19 cellular contexts compared by ENCODE assay signal in the genomic region with DNA sequence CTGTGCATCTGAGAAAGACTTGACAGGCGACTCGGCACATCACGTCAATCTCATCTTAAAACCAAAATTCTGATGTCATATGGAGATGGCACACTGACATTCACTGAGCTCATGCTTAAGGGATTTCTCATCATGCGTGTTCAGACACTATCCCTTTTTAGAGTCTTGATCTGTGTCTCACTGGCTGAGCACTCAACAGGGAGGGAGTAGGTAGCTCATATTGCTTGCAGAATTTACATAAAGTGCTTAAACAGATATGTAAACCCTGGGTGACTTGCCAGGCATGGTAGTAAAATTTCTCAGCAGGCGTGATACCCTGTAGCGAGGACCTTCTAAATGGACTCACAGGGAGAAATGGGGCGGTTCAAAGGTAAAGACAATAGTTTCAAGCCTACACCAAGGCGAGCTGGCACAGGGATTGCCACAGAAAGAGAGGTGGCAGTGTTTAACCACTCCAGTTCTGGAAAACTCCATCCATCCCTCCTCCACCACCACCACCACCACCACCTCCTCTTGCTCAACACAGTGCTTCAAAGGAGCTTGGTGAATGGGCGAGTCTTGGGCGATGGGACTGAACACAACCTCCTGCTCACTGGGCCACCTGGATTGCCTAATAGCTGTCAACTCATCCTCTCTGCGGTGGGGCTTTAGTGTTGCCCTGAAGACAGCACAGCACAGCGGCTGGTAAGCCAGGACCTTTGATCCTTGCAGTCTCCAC.
A peak's percentile ranks its signal among the peaks of the same experiment; 100 is the strongest.
DNase-seq lines count a peak whose midpoint lies in the region; ATAC-seq, FAIRE-seq and TF ChIP-seq lines count a peak whose summit lies in the region.
"Had no signal": no experiment of that assay in that cellular context is flagged by ENCODE, and none has a peak within 500 bp of the region (broad histone marks: within the 10 kb centered on the region; RNA-seq: fewer than 3 reads in every experiment).

No MANE protein-coding gene starts in this region.

- H3K27ac ChIP-seq in HCT116 (ENCODE audit: low read depth, low read length), result no peak overlapping the region
- no peak overlapping the region for H3K27ac ChIP-seq in H1 (ENCODE audit: low read depth, low read length)
- H3K27ac ChIP-seq: pancreas, Peyer's patch had no signal

- POLR2A ChIA-PET in HCT116 (lab: Charles Lee), result no interaction called here
- POLR2A ChIA-PET in H1 (lab: Charles Lee; ENCODE audit: partially characterized antibody), result no interaction called here

- BruUV-seq in HCT116 (replicated peaks; lab: Mats Ljungman, UMichigan), result no TSS peak

- H3K79me2 ChIP-seq in HCT116 (ENCODE audit: insufficient read depth, low read length) (no peaks in the 10 kb centered on the region), H1 (ENCODE audit: control insufficient read depth in 1 of 2, insufficient read depth in 2 of 2, low read length in 2 of 2) (no peaks in the 10 kb centered on the region)

- H3K4me2 ChIP-seq in HCT116 (ENCODE audit: low read length) (no peak overlapping the region), H1 (ENCODE audit: insufficient read depth in 1 of 2, low read depth in 2 of 2, low read length in 2 of 2) (no peak overlapping the region)

- H4K20me1 ChIP-seq in HCT116 (ENCODE audit: insufficient read depth) (no peaks in the 10 kb centered on the region), H1 (replicated peaks in 1 of 2; ENCODE audit: control insufficient read depth in 1 of 2, insufficient read depth in 2 of 2, low read length in 2 of 2) (no peaks in the 10 kb centered on the region)

- H2BK12ac ChIP-seq in H1 (ENCODE audit: low read depth, low read length), result no peak overlapping the region

- no peak overlapping the region for H4K8ac ChIP-seq in H1 (ENCODE audit: extremely low read depth, insufficient read depth, low read length)

- peak; percentile 51 to 55 for DNase-seq in AML-193 (lab: John Stamatoyannopoulos, UW)
- no peak for DNase-seq in HCT116 (ENCODE audit: low read depth, low spot score)
- peak; percentile 88 to 89 for DNase-seq in NCI-H526 (lab: John Stamatoyannopoulos, UW)
- no peak for DNase-seq in H1 (ENCODE audit: low read depth in 1 of 2, low spot score in 2 of 2)
- DNase-seq in dedifferentiated amniotic fluid mesenchymal stem cell (ENCODE audit: extremely low spot score), result no peak
- DNase-seq in NCI-H2029 treated with DMSO at 0.1 percent for 48 hours (lab: John Stamatoyannopoulos, UW), result no peak
- DNase-seq: activated B cell treated with CpG ODN at 0.5 μM for 24 hours; DMS153; foreskin fibroblast; left ventricle myocardium superior; NCI-H1105; NCI-H446; pancreas; Peyer's patch; stimulated activated CD4-positive, alpha-beta T cell treated with anti-CD3 and anti-CD28 coated beads, Interleukin-4, amount 100 ng/mL, for 4 hours; T-helper 1 cell had no signal

- no peaks in the 10 kb centered on the region for H3K9me3 ChIP-seq in HCT116 (ENCODE audit: control insufficient read depth in 1 of 2, insufficient read depth in 1 of 2, low read depth in 1 of 2, low read length in 2 of 2)
- no peaks in the 10 kb centered on the region for H3K9me3 ChIP-seq in H1 (ENCODE audit: insufficient read depth in 2 of 2, low read depth in 1 of 2, low read length in 1 of 2)
- H3K9me3 ChIP-seq: pancreas, Peyer's patch had no signal

- H2BK120ac ChIP-seq in H1 (replicated peaks; ENCODE audit: low read depth, low read length), result no peak overlapping the region

- no peak for TF ChIP-seq POLR2A in HCT116 (IDR thresholded peaks at IDR 0.05; ENCODE audit: borderline replicate concordance, extremely low read depth, insufficient read depth, insufficient read length)
- no peak for TF ChIP-seq POLR2A in H1 (IDR thresholded peaks at IDR 0.05; ENCODE audit: control extremely low read depth in 1 of 2, low read depth in 2 of 2, low read length in 2 of 2)

- H3K56ac ChIP-seq in H1 (replicated peaks; ENCODE audit: insufficient read length, low read depth, low read length), result no peak overlapping the region

- no peak overlapping the region for H2BK15ac ChIP-seq in H1 (ENCODE audit: low read length)

- no peaks in the 10 kb centered on the region for H3K79me1 ChIP-seq in H1 (ENCODE audit: low read depth, low read length)

- no peak overlapping the region for H4K91ac ChIP-seq in H1 (replicated peaks; ENCODE audit: insufficient read length, low read length)

- no peak for TF ChIP-seq EP300 in H1 (IDR thresholded peaks at IDR 0.05; ENCODE audit: borderline replicate concordance in 1 of 2, low read depth in 2 of 2, low read length in 2 of 2)

- ATAC-seq in HCT116 (no peak), HG03280 (IDR thresholded peaks at IDR 0.05; ENCODE audit: unreplicated experiment) (no peak), HG02623 (IDR thresholded peaks at IDR 0.05; ENCODE audit: unreplicated experiment) (no peak)
- ATAC-seq: left ventricle myocardium superior, pancreas had no signal

- H2BK20ac ChIP-seq in H1 (ENCODE audit: low read length), result no peak overlapping the region

- RAD21 ChIA-PET in HCT116 (lab: Charles Lee; ENCODE audit: low non-redundant PET in 1 of 2, low total read pairs in 2 of 2, uncharacterized antibody in 2 of 2, unreplicated experiment in 2 of 2), result no interaction called here

- no peak overlapping the region for H3K23ac ChIP-seq in H1 (ENCODE audit: insufficient read length)

- TF ChIP-seq RAD21 in HCT116 (IDR thresholded peaks at IDR 0.05; ENCODE audit: low read depth) (peak; percentile 35), H1 (IDR thresholded peaks at IDR 0.05 in 1 of 2, conservative IDR thresholded peaks at IDR 0.05 in 1 of 2; ENCODE audit: low read depth in 2 of 2, low read length in 2 of 2) (peak; percentile 40 to 49)

- H3K4me3 ChIP-seq in HCT116 (replicated peaks in 1 of 2; ENCODE audit: low read depth in 1 of 2, low read length in 2 of 2) (no peak overlapping the region), H1 (ENCODE audit: extremely low read depth in 1 of 4, insufficient read depth in 2 of 4, low read depth in 3 of 4, low read length in 4 of 4) (no peak overlapping the region)
- H3K4me3 ChIP-seq: pancreas, Peyer's patch had no signal

- H3K4me1 ChIP-seq in HCT116 (ENCODE audit: control insufficient read depth in 1 of 2, insufficient read depth in 2 of 2, low read length in 2 of 2) (no peaks in the 10 kb centered on the region), H1 (replicated peaks in 1 of 4; ENCODE audit: control insufficient read depth in 3 of 4, insufficient read depth in 4 of 4, low read length in 3 of 4) (no peaks in the 10 kb centered on the region)
- H3K4me1 ChIP-seq: pancreas, Peyer's patch had no signal

- H4K5ac ChIP-seq in H1 (ENCODE audit: insufficient read length, low read depth, low read length), result no peak overlapping the region

- no peak for TF ChIP-seq CTCF in HCT116 (IDR thresholded peaks at IDR 0.05 in 2 of 3, conservative IDR thresholded peaks at IDR 0.05 in 1 of 3; ENCODE audit: borderline replicate concordance in 1 of 3, insufficient read depth in 1 of 3, low read depth in 2 of 3, low read length in 2 of 3)
- TF ChIP-seq CTCF in H1 (IDR thresholded peaks at IDR 0.05; ENCODE audit: control extremely low read depth in 1 of 3, insufficient read depth in 1 of 3, low read depth in 1 of 3, low read length in 3 of 3), result peak in 1 of 3 experiments; percentile 12; a peak in 1 of 4 replicates

- H3K9me2 ChIP-seq in HCT116 (ENCODE audit: insufficient read depth), result no peaks in the 10 kb centered on the region

- FAIRE-seq in H1 (lab: Jason Lieb, UNC), result no peak
- FAIRE-seq: H54, pancreas had no signal

- H3K9ac ChIP-seq in HCT116 (ENCODE audit: low read length) (no peak overlapping the region), H1 (replicated peaks in 1 of 4; ENCODE audit: extremely low read depth in 1 of 4, low read depth in 3 of 4, low read length in 3 of 4) (no peak overlapping the region)

- no peaks in the 10 kb centered on the region for H3K23me2 ChIP-seq in H1 (ENCODE audit: low read depth, low read length)

- H3K27me3 ChIP-seq in HCT116 (ENCODE audit: insufficient read depth, low read length) (no peaks in the 10 kb centered on the region), H1 (replicated peaks in 1 of 4; ENCODE audit: control insufficient read depth in 3 of 4, extremely low read depth in 1 of 4, insufficient read depth in 3 of 4, low read length in 3 of 4) (no peaks in the 10 kb centered on the region)
- H3K27me3 ChIP-seq: pancreas, Peyer's patch had no signal

- intact Hi-C loops in HCT116 (cut with micrococcal nuclease), result no loop called here

- no peak overlapping the region for H2BK5ac ChIP-seq in H1 (ENCODE audit: low read depth, low read length)

- H3K14ac ChIP-seq in H1 (ENCODE audit: insufficient read length), result no peak overlapping the region

- 87% methylated on average over 11 of the region's 12 CpGs; no CpG with 5 or more reads in 1 of the 2 experiments for WGBS in H1 (ENCODE audit: extremely low coverage in 1 of 2, insufficient coverage in 1 of 2, insufficient read length in 1 of 2, insufficient replicate concordance in 2 of 2, low coverage in 1 of 2, low lambda C conversion rate in 2 of 2, missing lambda C conversion rate in 1 of 2), 2 experiments

- CTCF ChIA-PET in HCT116 (lab: Charles Lee) (interaction anchor here (0.7 to 1.5 kb wide), 2 partner anchors 345 to 1953 kb away, joined by 3 to 6 read pairs; no protein-coding TSS in a partner anchor), H1 (lab: Charles Lee; ENCODE audit: partially characterized antibody) (interaction anchor here (0.5 to 1.8 kb wide), 9 partner anchors 11 to 530 kb away, joined by 3 to 5 read pairs (median 3); no protein-coding TSS in a partner anchor)

- no peak overlapping the region for H2AK5ac ChIP-seq in H1 (ENCODE audit: low read depth, low read length)

- no peak overlapping the region for H3K18ac ChIP-seq in H1 (ENCODE audit: extremely low read depth, low read length)

- H3K4ac ChIP-seq in H1 (replicated peaks; ENCODE audit: insufficient read length, low read depth, low read length), result no peak overlapping the region

- H2AFZ ChIP-seq in HCT116 (ENCODE audit: low read depth, low read length, poor library complexity, severe bottlenecking) (no peak overlapping the region), H1 (ENCODE audit: low read length) (no peak overlapping the region)

- H3K36me3 ChIP-seq in HCT116 (ENCODE audit: control insufficient read depth in 1 of 2, insufficient read depth in 2 of 2, low read length in 2 of 2), result no peaks in the 10 kb centered on the region
- no peaks in the 10 kb centered on the region for H3K36me3 ChIP-seq in H1 (ENCODE audit: control insufficient read depth in 2 of 4, insufficient read depth in 4 of 4, low read length in 3 of 4)
- H3K36me3 ChIP-seq: pancreas, Peyer's patch had no signal

TF ChIP-seq in HCT116, 20 proteins besides CTCF, POLR2A, EP300 and RAD21 (continues in another document):
- no peak for TF ChIP-seq POLR2AphosphoS5 (IDR thresholded peaks at IDR 0.05; ENCODE audit: low read depth, low read length)
- TF ChIP-seq SP1 (IDR thresholded peaks at IDR 0.05; ENCODE audit: low read depth), result no peak
- no peak for TF ChIP-seq EZH2 (IDR thresholded peaks at IDR 0.05)
- TF ChIP-seq ZNF274 (IDR thresholded peaks at IDR 0.05; ENCODE audit: low read depth, low read length), result no peak
- TF ChIP-seq JUND (IDR thresholded peaks at IDR 0.05), result no peak

TF ChIP-seq in H1, 55 proteins besides CTCF, POLR2A, EP300 and RAD21:
- TF ChIP-seq SRF (IDR thresholded peaks at IDR 0.05; ENCODE audit: low read depth, low read length) (no peak), CEBPB (IDR thresholded peaks at IDR 0.05; ENCODE audit: low read depth, low read length) (peak; percentile 39; the same call in 1 of the 2 replicates)

Comparison
In these comparisons a context has a peak if more than half of its experiments do, and no peak if none do; other contexts are left out.
1. DNase-seq: peak in AML-193 (2 of 2) and NCI-H526 (2 of 2); none in HCT116 (single experiment), H1 (0 of 2), dedifferentiated amniotic fluid mesenchymal stem cell (single experiment) and NCI-H2029 treated with DMSO at 0.1 percent for 48 hours (single experiment).